8 cellular contexts compared by ENCODE assay signal in the genomic region with DNA sequence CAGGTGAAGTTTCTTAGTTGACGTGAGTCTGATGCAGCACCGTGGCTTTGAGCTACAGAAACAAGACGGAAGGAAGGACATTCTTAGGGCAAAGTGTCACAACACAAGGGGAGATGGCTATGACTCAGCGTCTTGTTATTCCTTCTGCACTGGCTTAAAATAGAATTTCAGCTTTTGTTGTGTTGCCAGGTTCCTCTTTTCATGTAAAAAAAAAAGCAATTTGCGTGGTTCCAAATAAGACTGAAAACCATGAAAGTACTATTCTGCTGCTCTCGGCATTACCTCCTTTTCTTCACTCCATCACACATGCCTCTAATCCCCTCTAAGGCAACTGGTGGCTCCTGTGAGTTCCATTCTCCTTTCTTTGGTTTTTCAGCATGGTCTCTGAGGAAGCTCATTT.
A peak's percentile ranks its signal among the peaks of the same experiment; 100 is the strongest.
DNase-seq lines count a peak whose midpoint lies in the region; TF ChIP-seq lines count a peak whose summit lies in the region.

No MANE protein-coding gene starts in this region.

- DNase-seq in AG09309 (ENCODE audit: low read depth) (peak; percentile 83), KBM-7 (peak; percentile 92), brain microvascular endothelial cell (peak; percentile 87), medulla oblongata (ENCODE audit: extremely low spot score) (peak; percentile 86), cortex of kidney (lab: John Stamatoyannopoulos, UW) (no peak), NCI-H748 treated with DMSO at 0.1 percent for 48 hours (lab: John Stamatoyannopoulos, UW) (no peak), NCI-H510A (lab: John Stamatoyannopoulos, UW) (no peak), NCI-H774 (lab: John Stamatoyannopoulos, UW) (no peak)

- H3K27ac ChIP-seq in brain microvascular endothelial cell = peak overlapping the region; percentile 81

- H3K4me3 ChIP-seq in AG09309 (ENCODE audit: control insufficient read depth, low read depth, low read length) (no peak overlapping the region), brain microvascular endothelial cell (ENCODE audit: low read depth, low read length) (no peak overlapping the region)

- H3K36me3 ChIP-seq in brain microvascular endothelial cell (replicated peaks) = no peaks in the 10 kb centered on the region

- in situ Hi-C loops in KBM-7 (cut with MboI; ENCODE audit: low pct_unique_long_range_greater_than_20kb, low sequenced_read_pairs) = no loop called here
- in situ Hi-C loops in brain microvascular endothelial cell (cut with HindIII; ENCODE audit: low pct_ligation_motif_present, low sequenced_read_pairs) = no loop called here

- H3K27me3 ChIP-seq in brain microvascular endothelial cell (replicated peaks) = no peaks in the 10 kb centered on the region

- no peak for TF ChIP-seq CTCF in AG09309 (IDR thresholded peaks at IDR 0.05; ENCODE audit: control insufficient read depth, insufficient read depth, low read depth, low read length, missing control alignments)
- no peak for TF ChIP-seq CTCF in brain microvascular endothelial cell (IDR thresholded peaks at IDR 0.05; ENCODE audit: low read depth, low read length, missing control alignments)

Comparison
In these comparisons a context has a peak if more than half of its experiments do, and no peak if none do; other contexts are left out.
1. DNase-seq: peak in AG09309 (single experiment), KBM-7 (single experiment), brain microvascular endothelial cell (single experiment) and medulla oblongata (single experiment); none in cortex of kidney (single experiment), NCI-H748 treated with DMSO at 0.1 percent for 48 hours (single experiment), NCI-H510A (single experiment) and NCI-H774 (single experiment).